Comparison of ENCODE assay signal across 17 cellular contexts in the genomic region with DNA sequence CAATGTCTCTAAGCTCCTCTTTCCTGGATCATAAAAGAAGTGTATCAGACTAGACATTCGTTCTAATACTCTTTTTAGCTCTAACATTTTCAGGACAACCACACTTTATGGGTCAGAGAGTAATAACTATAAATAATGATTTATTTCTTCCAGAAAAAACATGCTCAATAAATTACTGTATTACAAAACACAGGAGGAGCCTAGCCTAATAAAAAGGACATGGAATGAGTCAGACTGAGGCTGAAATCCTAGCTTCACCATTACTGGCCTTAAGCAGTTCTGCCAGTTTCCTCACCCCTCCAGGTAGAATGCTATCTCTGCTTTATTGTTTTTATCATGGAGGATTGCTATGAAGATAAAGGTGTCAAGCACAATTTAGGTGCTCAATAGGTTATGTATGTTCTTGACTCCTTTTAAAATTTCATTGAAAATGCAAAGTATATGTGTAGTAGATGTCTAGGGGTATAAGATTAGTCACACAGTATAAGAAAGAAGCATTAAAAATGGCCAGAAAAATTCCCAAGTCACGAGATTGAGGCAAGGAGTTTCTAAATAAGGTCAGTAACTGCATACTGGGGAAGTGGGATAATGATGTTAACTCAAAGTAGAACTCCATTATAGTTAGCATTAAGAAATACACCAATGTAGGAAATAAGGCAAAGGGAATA.
A peak's percentile ranks its signal among the peaks of the same experiment; 100 is the strongest.
DNase-seq lines count a peak whose midpoint lies in the region; ATAC-seq, FAIRE-seq and TF ChIP-seq lines count a peak whose summit lies in the region.
"Had no signal": no experiment of that assay in that cellular context is flagged by ENCODE, and none has a peak within 500 bp of the region (broad histone marks: within the 10 kb centered on the region; RNA-seq: fewer than 3 reads in every experiment).

No MANE protein-coding gene starts in this region.

- no peak overlapping the region for H3K9ac ChIP-seq in kidney (ENCODE audit: low read length in 2 of 2)

- no peak for TF ChIP-seq POLR2A in prostate gland (IDR thresholded peaks at IDR 0.05)

- no peaks in the 10 kb centered on the region for H3K27me3 ChIP-seq in ACC112 (ENCODE audit: insufficient read depth, low read length)
- H3K27me3 ChIP-seq in prostate gland (replicated peaks; ENCODE audit: insufficient read depth), result no peaks in the 10 kb centered on the region
- H3K27me3 ChIP-seq: right lobe of liver, transverse colon had no signal

- no peak for FAIRE-seq in kidney (lab: Jason Lieb, UNC)

- no peak for ATAC-seq in HG02759 (IDR thresholded peaks at IDR 0.05; ENCODE audit: unreplicated experiment)
- ATAC-seq: activated T-cell treated with anti-CD3 and anti-CD28 coated beads, Interleukin-2, amount 50 U/mL, for 4 hours; right lobe of liver had no signal

- peak; percentile 55 for DNase-seq in HPDE6-E6E7 (ENCODE audit: extremely low spot score)
- peak; percentile 71 for DNase-seq in astrocyte of the spinal cord (ENCODE audit: low read depth, low spot score)
- no peak for DNase-seq in kidney
- DNase-seq in NCI-H1436 (lab: John Stamatoyannopoulos, UW), result no peak
- DNase-seq in NCI-H146 treated with DMSO at 0.1 percent for 48 hours (lab: John Stamatoyannopoulos, UW; ENCODE audit: unreplicated experiment), result no peak
- DNase-seq in prostate gland (ENCODE audit: low spot score), result no peak
- DNase-seq: activated B cell treated with CpG ODN at 0.5 μM for 24 hours; activated T-cell treated with anti-CD3 and anti-CD28 coated beads, Interleukin-2, amount 50 U/mL, for 4 hours; aorta; endodermal cell; GF-D8; NCI-H1417 treated with DMSO at 0.1 percent for 48 hours; NCI-H748 treated with DMSO at 0.1 percent for 48 hours; right lobe of liver; transverse colon had no signal

- in situ Hi-C loops in astrocyte of the spinal cord (cut with HindIII; ENCODE audit: low sequenced_read_pairs), result no loop called here

- H3K4me3 ChIP-seq in ACC112 (ENCODE audit: low read depth, low read length), result no peak overlapping the region
- H3K4me3 ChIP-seq in astrocyte of the spinal cord (ENCODE audit: low read depth, low read length), result no peak overlapping the region
- no peak overlapping the region for H3K4me3 ChIP-seq in kidney (ENCODE audit: low read length in 2 of 2)
- H3K4me3 ChIP-seq in prostate gland, result no peak overlapping the region
- H3K4me3 ChIP-seq: right lobe of liver, transverse colon had no signal

- no peaks in the 10 kb centered on the region for H3K36me3 ChIP-seq in ACC112 (ENCODE audit: insufficient read depth, low read length)
- no peaks in the 10 kb centered on the region for H3K36me3 ChIP-seq in kidney (ENCODE audit: control insufficient read depth in 1 of 2, insufficient read depth in 2 of 2, low read length in 2 of 2)
- H3K36me3 ChIP-seq in prostate gland, result no peaks in the 10 kb centered on the region
- H3K36me3 ChIP-seq: right lobe of liver, transverse colon had no signal

- H2AFZ ChIP-seq in ACC112 (ENCODE audit: low read length, unreplicated experiment), result no peak overlapping the region

- 34% methylated on average over 2 of the region's 2 CpGs for WGBS in prostate gland

- H3K4me1 ChIP-seq in ACC112 (ENCODE audit: control insufficient read depth, insufficient read depth, low read length, unreplicated experiment), result peaks cover 50% of the 10 kb centered on the region
- H3K4me1 ChIP-seq in kidney (ENCODE audit: control insufficient read depth in 1 of 2, insufficient read depth in 1 of 2, low read depth in 1 of 2, low read length in 2 of 2), result peaks cover 4 to 22% of the 10 kb centered on the region in 2 donors
- H3K4me1 ChIP-seq in prostate gland (replicated peaks), result no peaks in the 10 kb centered on the region

- TF ChIP-seq CTCF in astrocyte of the spinal cord (IDR thresholded peaks at IDR 0.05; ENCODE audit: low read depth, low read length) (no peak), kidney (IDR thresholded peaks at IDR 0.05; ENCODE audit: borderline replicate concordance, extremely low read depth, insufficient read depth) (no peak), prostate gland (IDR thresholded peaks at IDR 0.05) (no peak)

- peak overlapping the region; percentile 58 for H3K27ac ChIP-seq in ACC112 (ENCODE audit: low read depth, low read length)
- peak overlapping the region; percentile 23 to 52 for H3K27ac ChIP-seq in kidney (ENCODE audit: low read depth in 2 of 2, low read length in 2 of 2)
- H3K27ac ChIP-seq in prostate gland, result no peak overlapping the region
- H3K27ac ChIP-seq: right lobe of liver, transverse colon had no signal

- H3K79me2 ChIP-seq in ACC112 (ENCODE audit: control insufficient read depth, insufficient read depth, low read length, unreplicated experiment), result no peaks in the 10 kb centered on the region

- H3K9me3 ChIP-seq in kidney (ENCODE audit: control insufficient read depth in 1 of 2, low read length in 2 of 2) (no peaks in the 10 kb centered on the region), prostate gland (no peaks in the 10 kb centered on the region)
- H3K9me3 ChIP-seq: right lobe of liver, transverse colon had no signal

- intact Hi-C loops in kidney (cut with DNase I) (no loop called here), prostate gland (cut with DNase I) (no loop called here)

Comparison
In these comparisons a context has a peak if more than half of its experiments do, and no peak if none do; other contexts are left out.
1. H3K27ac ChIP-seq: peak in ACC112 (single experiment) and kidney (2 of 2); none in prostate gland (0 of 2).
2. DNase-seq: peak in HPDE6-E6E7 (single experiment) and astrocyte of the spinal cord (single experiment); none in kidney (single experiment), NCI-H1436 (single experiment), NCI-H146 treated with DMSO at 0.1 percent for 48 hours (single experiment) and prostate gland (single experiment).